20 cellular contexts compared by ENCODE assay signal in genomic region chr5:54049963-54050362, GRCh38.
DNase-seq lines count a peak whose midpoint lies in the region; ATAC-seq, FAIRE-seq and TF ChIP-seq lines count a peak whose summit lies in the region.
"Had no signal": no experiment of that assay in that cellular context is flagged by ENCODE, and none has a peak within 500 bp of the region (broad histone marks: within the 10 kb centered on the region; RNA-seq: fewer than 3 reads in every experiment).

No MANE protein-coding gene starts in this region.

- H3K23ac ChIP-seq in mesenchymal stem cell (ENCODE audit: low read length in 2 of 2), result no peak overlapping the region

- peak; percentile 37 for DNase-seq in AG20443 (ENCODE audit: low spot score)
- DNase-seq in HTR-8/SVneo (ENCODE audit: insufficient read length, low spot score), result peak; percentile 26
- DNase-seq in fibroblast of gingiva (ENCODE audit: low read depth), result peak; percentile 80
- peak; percentile 32 for DNase-seq in mesenchymal stem cell
- DNase-seq in stimulated activated CD4-positive, alpha-beta T cell treated with anti-CD3 and anti-CD28 coated beads, Interleukin-4, amount 100 ng/mL, for 4 hours, result no peak
- DNase-seq in upper lobe of left lung, result no peak
- no peak for DNase-seq in iPS-NIHi7 (ENCODE audit: extremely low spot score)
- DNase-seq: activated CD4-positive, alpha-beta memory T cell treated with anti-CD3 and anti-CD28 coated beads for 36 hours; activated T-cell treated with anti-CD3 and anti-CD28 coated beads, Interleukin-2, amount 50 U/mL, for 48 hours; CD4-positive, CD25-positive, alpha-beta regulatory T cell; endodermal cell; KBM-7; NCI-H1092 treated with DMSO at 0.1 percent for 48 hours; NCI-H2107; NCI-H526 treated with DMSO at 0.1 percent for 48 hours; occipital lobe had no signal

- peak; percentile 88 for FAIRE-seq in HTR-8/SVneo (lab: Jason Lieb, UNC)
- FAIRE-seq: islet of Langerhans had no signal

- H2BK120ac ChIP-seq in mesenchymal stem cell (ENCODE audit: low read depth, low read length), result no peak overlapping the region

- no peak overlapping the region for H4K8ac ChIP-seq in mesenchymal stem cell (ENCODE audit: low read length)

- no peak overlapping the region for H2BK12ac ChIP-seq in mesenchymal stem cell (ENCODE audit: low read length in 2 of 2)

- no peak overlapping the region for H2BK15ac ChIP-seq in mesenchymal stem cell (ENCODE audit: low read depth, poor library complexity, severe bottlenecking)

- no peak overlapping the region for H2AK5ac ChIP-seq in mesenchymal stem cell (ENCODE audit: low read length, severe bottlenecking)

- H3K27ac ChIP-seq in mesenchymal stem cell (ENCODE audit: low read length, poor library complexity, severe bottlenecking), result no peak overlapping the region
- H3K27ac ChIP-seq in upper lobe of left lung, result no peak overlapping the region
- H3K27ac ChIP-seq: SK-N-MC, thoracic aorta had no signal

- H3K18ac ChIP-seq in mesenchymal stem cell (ENCODE audit: low read depth in 1 of 2, low read length in 2 of 2), result no peak overlapping the region

- TF ChIP-seq EP300 in upper lobe of left lung (IDR thresholded peaks at IDR 0.05), result no peak

- H3K36me3 ChIP-seq in mesenchymal stem cell (ENCODE audit: control insufficient read depth in 1 of 2, insufficient read depth in 2 of 2, low read depth in 1 of 2, low read length in 2 of 2) (no peaks in the 10 kb centered on the region), upper lobe of left lung (no peaks in the 10 kb centered on the region)
- H3K36me3 ChIP-seq: thoracic aorta had no signal

- ATAC-seq in HG03571 (IDR thresholded peaks at IDR 0.05; ENCODE audit: unreplicated experiment), result no peak
- no peak for ATAC-seq in upper lobe of left lung (ENCODE audit: low FRiP score in 2 of 2)

- TF ChIP-seq CTCF in upper lobe of left lung (IDR thresholded peaks at IDR 0.05), result no peak

- WGBS in mesenchymal stem cell, result 56% methylated on average over 1 of the region's 2 CpGs
- WGBS in upper lobe of left lung, 2 donors, result 24 to 37% methylated on average over 2 of the region's 2 CpGs

- no peaks in the 10 kb centered on the region for H3K4me1 ChIP-seq in mesenchymal stem cell (ENCODE audit: control insufficient read depth, insufficient read depth, low read depth, low read length)
- H3K4me1 ChIP-seq in upper lobe of left lung, result peaks cover 0 to 7% (median 3%) of the 10 kb centered on the region in 4 donors

- no peak overlapping the region for H3K14ac ChIP-seq in mesenchymal stem cell (ENCODE audit: low read length in 2 of 2)

- no peak for TF ChIP-seq POLR2A in upper lobe of left lung (IDR thresholded peaks at IDR 0.05)

- no peak overlapping the region for H3K9ac ChIP-seq in mesenchymal stem cell (ENCODE audit: low read length)

- no peak overlapping the region for H2AFZ ChIP-seq in mesenchymal stem cell (ENCODE audit: low read depth, low read length)

- H3K4me3 ChIP-seq in mesenchymal stem cell (ENCODE audit: insufficient read depth in 1 of 2, low read depth in 1 of 2, low read length in 2 of 2) (no peak overlapping the region), upper lobe of left lung (no peak overlapping the region)
- H3K4me3 ChIP-seq: SK-N-MC, thoracic aorta had no signal

- H2BK5ac ChIP-seq in mesenchymal stem cell (ENCODE audit: low read depth, low read length, poor library complexity, severe bottlenecking), result no peak overlapping the region

- H3K4ac ChIP-seq in mesenchymal stem cell (ENCODE audit: low read depth in 1 of 2, low read length in 2 of 2), result no peak overlapping the region

- H3K9me3 ChIP-seq in mesenchymal stem cell (ENCODE audit: control insufficient read depth, low read length), result no peaks in the 10 kb centered on the region
- H3K9me3 ChIP-seq in upper lobe of left lung, result no peaks in the 10 kb centered on the region
- H3K9me3 ChIP-seq: thoracic aorta had no signal

- H4K91ac ChIP-seq in mesenchymal stem cell (ENCODE audit: low read length), result no peak overlapping the region

- H3K4me2 ChIP-seq in mesenchymal stem cell (ENCODE audit: low read length, poor library complexity, severe bottlenecking), result no peak overlapping the region

- H3K79me1 ChIP-seq in mesenchymal stem cell (replicated peaks; ENCODE audit: low read length, poor library complexity, severe bottlenecking), result no peaks in the 10 kb centered on the region

- H3K27me3 ChIP-seq in mesenchymal stem cell (ENCODE audit: control insufficient read depth in 1 of 2, insufficient read depth in 1 of 2, low read length in 2 of 2) (no peaks in the 10 kb centered on the region), upper lobe of left lung (no peaks in the 10 kb centered on the region)

Comparison
In these comparisons a context has a peak if more than half of its experiments do, and no peak if none do; other contexts are left out.
1. DNase-seq: peak in AG20443 (single experiment), HTR-8/SVneo (single experiment), fibroblast of gingiva (single experiment) and mesenchymal stem cell (single experiment); none in stimulated activated CD4-positive, alpha-beta T cell treated with anti-CD3 and anti-CD28 coated beads, Interleukin-4, amount 100 ng/mL, for 4 hours (0 of 2), upper lobe of left lung (0 of 2) and iPS-NIHi7 (single experiment).